8 cellular contexts compared by ENCODE assay signal in genomic region chr18:23689616-23690504, GRCh38. TPM values are rescaled to one million over a fixed set of nuclear protein-coding genes. Genes with fewer than 3 reads are reported as not detected.
DNase-seq lines count a peak whose midpoint lies in the region; ATAC-seq and TF ChIP-seq lines count a peak whose summit lies in the region.

No MANE protein-coding gene starts in this region.

- H3K27ac ChIP-seq in AG04450 (ENCODE audit: low read depth, low read length) (no peak overlapping the region), HEK293 (ENCODE audit: extremely low read depth, low read depth, low read length) (peak overlapping the region; percentile 91), left ventricle myocardium inferior (replicated peaks) (peak overlapping the region; percentile 70)

- H3K27me3 ChIP-seq in AG04450 (ENCODE audit: control insufficient read depth, insufficient read depth, low read length) (peaks cover 42% of the 10 kb centered on the region), left ventricle myocardium inferior (ENCODE audit: low read depth) (peaks cover 17% of the 10 kb centered on the region)

- peaks cover 45% of the 10 kb centered on the region for H3K27me3 Mint-ChIP-seq in activated T-cell treated with anti-CD3 and anti-CD28 coated beads, Interleukin-2, amount 50 U/mL, for 72 hours (ENCODE audit: low read depth)

- TF ChIP-seq CTCF in AG04450 (IDR thresholded peaks at IDR 0.05; ENCODE audit: low read depth, low read length) (no peak), HEK293 (tag by site-specific recombination; IDR thresholded peaks at IDR 0.05) (no peak), left ventricle myocardium inferior (IDR thresholded peaks at IDR 0.05; ENCODE audit: borderline replicate concordance) (no peak), retinal pigment epithelial cell (conservative IDR thresholded peaks at IDR 0.05; ENCODE audit: low read depth, low read length) (no peak)

- CTCF ChIA-PET in AG04450 (lab: Charles Lee) (interaction anchor here (3.5 kb wide), 1 partner anchor 13 kb away, joined by 14 read pairs; no protein-coding TSS in a partner anchor), HEK293 (lab: Yijun Ruan, JAX) (interaction anchor here (0.9 kb wide), 1 partner anchor 67 kb away, joined by 3 read pairs; no protein-coding TSS in a partner anchor)

- no peak overlapping the region for H3K27ac Mint-ChIP-seq in activated T-cell treated with anti-CD3 and anti-CD28 coated beads, Interleukin-2, amount 50 U/mL, for 72 hours

- no peaks in the 10 kb centered on the region for H3K4me1 Mint-ChIP-seq in activated T-cell treated with anti-CD3 and anti-CD28 coated beads, Interleukin-2, amount 50 U/mL, for 72 hours (ENCODE audit: low read depth)

- intact Hi-C loops in left ventricle myocardium inferior (cut with micrococcal nuclease) = no loop called here

- H3K4me3 Mint-ChIP-seq in activated T-cell treated with anti-CD3 and anti-CD28 coated beads, Interleukin-2, amount 50 U/mL, for 72 hours = peak overlapping the region; percentile 47 to 64

- H3K9me3 Mint-ChIP-seq in activated T-cell treated with anti-CD3 and anti-CD28 coated beads, Interleukin-2, amount 50 U/mL, for 72 hours = no peaks in the 10 kb centered on the region

- POLR2A ChIA-PET in AG04450 (lab: Yijun Ruan, JAX) (no interaction called here), HEK293 (lab: Yijun Ruan, JAX) (interaction anchor here (0.6 to 1.4 kb wide), 5 partner anchors 24 to 63 kb away, joined by 3 to 4 read pairs (median 4); no protein-coding TSS in a partner anchor)

- H3K9me3 ChIP-seq in AG04450 (ENCODE audit: control insufficient read depth, insufficient read depth, low read length) (peaks cover 7% of the 10 kb centered on the region; the same call in 1 of the 2 replicates), HEK293 (ENCODE audit: control insufficient read depth, insufficient read depth, low read depth, low read length) (no peaks in the 10 kb centered on the region), left ventricle myocardium inferior (replicated peaks) (no peaks in the 10 kb centered on the region)

- H3K4me1 ChIP-seq in HEK293 (ENCODE audit: control insufficient read depth, insufficient read depth, low read length) (peaks cover 10% of the 10 kb centered on the region), left ventricle myocardium inferior (peaks cover 34% of the 10 kb centered on the region)

- DNase-seq in AG04450 (ENCODE audit: low read depth, low spot score) = no peak
- DNase-seq in activated T-cell treated with anti-CD3 and anti-CD28 coated beads, Interleukin-2, amount 50 U/mL, for 72 hours = peak; percentile 11 to 27
- peak; percentile 18 for DNase-seq in left ventricle myocardium inferior
- DNase-seq in retinal pigment epithelial cell (ENCODE audit: low read depth) = no peak
- no peak for DNase-seq in COLO829 (ENCODE audit: low spot score)
- DNase-seq in GM19240 (ENCODE audit: insufficient read length, low spot score) = no peak
- DNase-seq in NCI-H2107 (lab: John Stamatoyannopoulos, UW) = no peak

- peak overlapping the region; percentile 45 for H3K4me3 ChIP-seq in AG04450 (ENCODE audit: low read depth, low read length)
- peak overlapping the region; percentile 60 for H3K4me3 ChIP-seq in HEK293 (ENCODE audit: low read depth, low read length)
- peak overlapping the region; percentile 78 for H3K4me3 ChIP-seq in left ventricle myocardium inferior
- H3K4me3 ChIP-seq in retinal pigment epithelial cell (ENCODE audit: low read length) = peak overlapping the region; percentile 46

- no peaks in the 10 kb centered on the region for H3K36me3 Mint-ChIP-seq in activated T-cell treated with anti-CD3 and anti-CD28 coated beads, Interleukin-2, amount 50 U/mL, for 72 hours (ENCODE audit: insufficient read depth in 2 of 2)

- ATAC-seq in activated T-cell treated with anti-CD3 and anti-CD28 coated beads, Interleukin-2, amount 50 U/mL, for 72 hours (replicated peaks in 1 of 2) = peak; percentile 56 to 73

- H3K36me3 ChIP-seq in HEK293 (ENCODE audit: control insufficient read depth in 2 of 2, insufficient read depth in 1 of 2, low read length in 2 of 2) (no peaks in the 10 kb centered on the region; a peak in 1 of 3 replicates), left ventricle myocardium inferior (no peaks in the 10 kb centered on the region)

TF ChIP-seq in HEK293, 187 proteins besides CTCF, POLR2A, EP300 and RAD21 (continues in another document):
- TF ChIP-seq ZNF623 (tag by site-specific recombination; IDR thresholded peaks at IDR 0.05) = no peak
- TF ChIP-seq ZNF514 (tag by site-specific recombination; IDR thresholded peaks at IDR 0.05) = no peak
- TF ChIP-seq ZBTB11 (tag by site-specific recombination; conservative IDR thresholded peaks at IDR 0.05; ENCODE audit: low read depth) = 0 out of 2 replicates have a peak, but pooled peaks have one; percentile 30
- TF ChIP-seq, protein P1, sequence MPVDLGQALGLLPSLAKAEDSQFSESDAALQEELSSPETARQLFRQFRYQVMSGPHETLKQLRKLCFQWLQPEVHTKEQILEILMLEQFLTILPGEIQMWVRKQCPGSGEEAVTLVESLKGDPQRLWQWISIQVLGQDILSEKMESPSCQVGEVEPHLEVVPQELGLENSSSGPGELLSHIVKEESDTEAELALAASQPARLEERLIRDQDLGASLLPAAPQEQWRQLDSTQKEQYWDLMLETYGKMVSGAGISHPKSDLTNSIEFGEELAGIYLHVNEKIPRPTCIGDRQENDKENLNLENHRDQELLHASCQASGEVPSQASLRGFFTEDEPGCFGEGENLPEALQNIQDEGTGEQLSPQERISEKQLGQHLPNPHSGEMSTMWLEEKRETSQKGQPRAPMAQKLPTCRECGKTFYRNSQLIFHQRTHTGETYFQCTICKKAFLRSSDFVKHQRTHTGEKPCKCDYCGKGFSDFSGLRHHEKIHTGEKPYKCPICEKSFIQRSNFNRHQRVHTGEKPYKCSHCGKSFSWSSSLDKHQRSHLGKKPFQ (tag by site-specific recombination; IDR thresholded peaks at IDR 0.05) = no peak
- TF ChIP-seq, protein P2, sequence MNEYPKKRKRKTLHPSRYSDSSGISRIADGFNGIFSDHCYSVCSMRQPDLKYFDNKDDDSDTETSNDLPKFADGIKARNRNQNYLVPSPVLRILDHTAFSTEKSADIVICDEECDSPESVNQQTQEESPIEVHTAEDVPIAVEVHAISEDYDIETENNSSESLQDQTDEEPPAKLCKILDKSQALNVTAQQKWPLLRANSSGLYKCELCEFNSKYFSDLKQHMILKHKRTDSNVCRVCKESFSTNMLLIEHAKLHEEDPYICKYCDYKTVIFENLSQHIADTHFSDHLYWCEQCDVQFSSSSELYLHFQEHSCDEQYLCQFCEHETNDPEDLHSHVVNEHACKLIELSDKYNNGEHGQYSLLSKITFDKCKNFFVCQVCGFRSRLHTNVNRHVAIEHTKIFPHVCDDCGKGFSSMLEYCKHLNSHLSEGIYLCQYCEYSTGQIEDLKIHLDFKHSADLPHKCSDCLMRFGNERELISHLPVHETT (tag by site-specific recombination; IDR thresholded peaks at IDR 0.05) = no peak
- no peak for TF ChIP-seq ZEB2 (tag by site-specific recombination; IDR thresholded peaks at IDR 0.05)
- TF ChIP-seq ZNF335 (tag by site-specific recombination; conservative IDR thresholded peaks at IDR 0.05) = peak; percentile 87
- no peak for TF ChIP-seq ZSCAN5A (tag by site-specific recombination; IDR thresholded peaks at IDR 0.05)

RNA-seq across cellular contexts. Expression of gene LAMA3, which starts 0.6 kb away (rescaled TPM):
- 0.20 and 0.32 TPM in 2 replicates for polyA plus RNA-seq in AG04450 (2011; rRNA removed)
- 0.14 and 0.61 TPM in 2 replicates for polyA minus RNA-seq in AG04450 (2011; rRNA and poly(A)+ RNA removed)
- under 1 TPM in 1 of 2 donors, not detected in 1; 0.19 TPM for total RNA-seq in activated T-cell treated with anti-CD3 and anti-CD28 coated beads, Interleukin-2, amount 50 U/mL, for 72 hours
- 3.5 TPM for total RNA-seq in left ventricle myocardium inferior

RNA-seq across cellular contexts. Expression of gene ANKRD29, which starts 27.1 kb away (rescaled TPM):
- 0.12 and 0.15 TPM in 2 replicates for polyA plus RNA-seq in AG04450 (2011; rRNA removed)
- not detected in 2 replicates for polyA minus RNA-seq in AG04450 (2011; rRNA and poly(A)+ RNA removed)
- total RNA-seq in activated T-cell treated with anti-CD3 and anti-CD28 coated beads, Interleukin-2, amount 50 U/mL, for 72 hours = not detected
- total RNA-seq in left ventricle myocardium inferior = 9.2 TPM

Comparison
In these comparisons a context has a peak if more than half of its experiments do, and no peak if none do; other contexts are left out.
1. DNase-seq: peak in activated T-cell treated with anti-CD3 and anti-CD28 coated beads, Interleukin-2, amount 50 U/mL, for 72 hours (2 of 2) and left ventricle myocardium inferior (single experiment); none in AG04450 (single experiment), retinal pigment epithelial cell (single experiment), COLO829 (single experiment), GM19240 (single experiment) and NCI-H2107 (single experiment).
2. Peak in every context shown above with its lines, with median percentiles within 50 percentile points of each other: H3K4me3 ChIP-seq.